In genomic region chr17:67137026-67137370, GRCh38 we compare ENCODE assay signal across 30 cellular contexts.
"Had no signal": no experiment of that assay in that cellular context is flagged by ENCODE, and none has a peak within 500 bp of the region (broad histone marks: within the 10 kb centered on the region; RNA-seq: fewer than 3 reads in every experiment).

No MANE protein-coding gene starts in this region.

- H3K9me3 Mint-ChIP-seq: activated CD4-positive, alpha-beta memory T cell treated with anti-CD3 and anti-CD28 coated beads for 36 hours; activated CD4-positive, alpha-beta T cell treated with anti-CD3 and anti-CD28 coated beads, Interleukin-2, amount 10 ng/mL, durations not matched to agents 24 days and 14 days; activated T-helper 17 cell treated with anti-CD3 and anti-CD28 coated beads, Interleukin-2, amount 50 U/mL, for 72 hours; central memory CD8-positive, alpha-beta T cell; stimulated activated memory B cell treated with anti-CD40 and anti-IgM and Interleukin-4, amounts not matched to agents 10 μg/mL and 1 μg/mL and 100 μg/mL, for 72 hours had no signal

- H3K27ac ChIP-seq: left ventricle myocardium inferior, neutrophil, pancreas, prostate gland, tibial artery had no signal

- H3K4me3 ChIP-seq: left ventricle myocardium inferior, lung, mucosa of descending colon, pancreas, prostate gland, tibial artery had no signal

- H3K9me3 ChIP-seq: mucosa of descending colon, neutrophil, pancreas, prostate gland, tibial artery had no signal

- H3K36me3 ChIP-seq: prostate gland had no signal

- H3K4me1 Mint-ChIP-seq: nephron progenitor cell; stimulated activated memory B cell treated with anti-CD40 and anti-IgM and Interleukin-4, amounts not matched to agents 10 μg/mL and 1 μg/mL and 100 μg/mL, for 72 hours had no signal

- H3K4me3 Mint-ChIP-seq: activated CD4-positive, alpha-beta memory T cell treated with anti-CD3 and anti-CD28 coated beads for 36 hours; activated CD4-positive, alpha-beta T cell treated with anti-CD3 and anti-CD28 coated beads, Interleukin-2, amount 10 ng/mL, durations not matched to agents 24 days and 14 days; activated T-cell treated with anti-CD3 and anti-CD28 coated beads, Interleukin-2, amount 50 U/mL, for 4 hours; activated T-helper 17 cell treated with anti-CD3 and anti-CD28 coated beads, Interleukin-2, amount 50 U/mL, for 72 hours; central memory CD8-positive, alpha-beta T cell; nephron progenitor cell; stimulated activated memory B cell treated with anti-CD40 and anti-IgM and Interleukin-4, amounts not matched to agents 10 μg/mL and 1 μg/mL and 100 μg/mL, for 72 hours; stimulated activated naive CD8-positive, alpha-beta T cell treated with anti-CD3 and anti-CD28 coated beads, Interleukin-15, amount 100 ng/mL, for 72 hours had no signal

- H3K4me1 ChIP-seq: left ventricle myocardium inferior, prostate gland, tibial artery had no signal

- FAIRE-seq: bronchial epithelial cell, endometrium, islet of Langerhans, pancreas, small intestine had no signal

- H3K27me3 ChIP-seq: neutrophil, pancreas, tibial artery had no signal

- H3K27me3 Mint-ChIP-seq: activated CD4-positive, alpha-beta memory T cell treated with anti-CD3 and anti-CD28 coated beads for 36 hours; activated CD4-positive, alpha-beta T cell treated with anti-CD3 and anti-CD28 coated beads, Interleukin-2, amount 10 ng/mL, durations not matched to agents 24 days and 14 days; activated T-helper 17 cell treated with anti-CD3 and anti-CD28 coated beads, Interleukin-2, amount 50 U/mL, for 72 hours; central memory CD8-positive, alpha-beta T cell; stimulated activated memory B cell treated with anti-CD40 and anti-IgM and Interleukin-4, amounts not matched to agents 10 μg/mL and 1 μg/mL and 100 μg/mL, for 72 hours; stimulated activated naive CD8-positive, alpha-beta T cell treated with anti-CD3 and anti-CD28 coated beads, Interleukin-15, amount 100 ng/mL, for 72 hours had no signal

- H3K27ac Mint-ChIP-seq: activated CD4-positive, alpha-beta memory T cell treated with anti-CD3 and anti-CD28 coated beads for 36 hours; activated CD4-positive, alpha-beta T cell treated with anti-CD3 and anti-CD28 coated beads, Interleukin-2, amount 10 ng/mL, durations not matched to agents 24 days and 14 days; nephron progenitor cell; stimulated activated memory B cell treated with anti-CD40 and anti-IgM and Interleukin-4, amounts not matched to agents 10 μg/mL and 1 μg/mL and 100 μg/mL, for 72 hours; stimulated activated naive CD8-positive, alpha-beta T cell treated with anti-CD3 and anti-CD28 coated beads, Interleukin-15, amount 100 ng/mL, for 72 hours had no signal

- DNase-seq: activated CD4-positive, alpha-beta memory T cell treated with anti-CD3 and anti-CD28 coated beads for 36 hours; activated CD4-positive, alpha-beta T cell treated with anti-CD3 and anti-CD28 coated beads, Interleukin-2, amount 10 ng/mL, durations not matched to agents 24 days and 14 days; activated CD4-positive, CD25-positive, alpha-beta regulatory T cell treated with anti-CD3 and anti-CD28 coated beads, Interleukin-2, amount 50 U/mL, for 72 hours; activated CD8-positive, alpha-beta memory T cell treated with anti-CD3 and anti-CD28 coated beads, Interleukin-2, amount 50 U/mL, for 48 hours; activated gamma-delta T cell treated with Interleukin-2 at 50 U/mL for 16 hours; activated naive CD4-positive, alpha-beta T cell treated with anti-CD3 and anti-CD28 coated beads, Interleukin-2, amount 50 U/mL, for 16 hours; activated T-cell treated with anti-CD3 and anti-CD28 coated beads, Interleukin-2, amount 50 U/mL, for 4 hours; dermis blood vessel endothelial cell; effector CD4-positive, alpha-beta T cell; left ventricle myocardium inferior; mucosa of descending colon; nephron progenitor cell; pancreas; retina; small intestine; stimulated activated CD4-positive, alpha-beta T cell treated with anti-CD3 and anti-CD28 coated beads, Interleukin-4, amount 100 ng/mL, for 24 hours; stimulated activated CD8-positive, alpha-beta memory T cell treated with anti-CD3 and anti-CD28 coated beads, Interleukin-4, amount 100 ng/mL, for 48 hours; stimulated activated naive CD8-positive, alpha-beta T cell treated with anti-CD3 and anti-CD28 coated beads, Interleukin-15, amount 100 ng/mL, for 72 hours; substantia nigra; T-helper 2 cell; tibial artery had no signal
